1 cellular context compared by ENCODE assay signal in the genomic region with DNA sequence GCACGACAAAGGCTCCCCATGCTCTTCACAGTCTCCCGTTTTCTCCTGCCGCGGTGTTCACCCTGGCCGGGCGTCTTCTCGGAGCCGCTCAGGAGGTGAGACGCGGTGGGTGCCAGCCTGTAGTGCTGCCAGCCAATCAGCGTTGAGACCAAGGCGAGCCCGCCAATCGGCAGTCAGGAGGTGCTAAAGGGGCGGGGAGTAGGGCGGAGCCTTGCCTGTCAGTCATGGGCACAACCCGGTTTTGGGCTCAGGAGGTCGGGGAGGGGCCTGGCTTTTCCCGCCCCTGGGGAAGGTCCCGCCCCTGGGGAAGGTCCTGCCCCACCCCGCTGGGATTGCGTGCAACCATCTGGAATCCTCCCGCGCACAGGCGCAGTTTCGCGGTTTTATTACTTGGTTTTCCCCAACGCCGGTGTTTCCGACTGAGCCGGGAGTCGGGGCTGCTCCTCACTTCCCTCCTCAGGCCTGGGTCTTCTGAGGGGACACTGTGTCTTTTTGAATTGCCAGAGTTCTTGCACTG.
TF ChIP-seq lines count a peak whose summit lies in the region.

Gene PRDM7, minus strand, starts transcription at position 92 of the 517 bp plus-strand sequence. CDS start 1,421 bp downstream, outside the sequence.

TF ChIP-seq in K562, 482 proteins besides CTCF, POLR2A, EP300 and RAD21 (continued from another document):
- TF ChIP-seq IRF1 (CRISPR knock-in tag; IDR thresholded peaks at IDR 0.05; ENCODE audit: borderline replicate concordance) (no peak), STAT5B (CRISPR knock-in tag; IDR thresholded peaks at IDR 0.05) (no peak), ETV5 (CRISPR knock-in tag; IDR thresholded peaks at IDR 0.05; ENCODE audit: low read depth) (no peak), PML (IDR thresholded peaks at IDR 0.05; ENCODE audit: low read length) (no peak), ZEB2 (IDR thresholded peaks at IDR 0.05) (no peak), MAFG (tag; conservative IDR thresholded peaks at IDR 0.05) (no peak), TRIM24 (IDR thresholded peaks at IDR 0.05) (peak; percentile 23 to 46; a peak in 1 of 4 replicates), TAF1 (IDR thresholded peaks at IDR 0.05; ENCODE audit: control insufficient read depth, extremely low read depth, insufficient read depth, low read length, severe bottlenecking) (peak; percentile 49), HLTF (IDR thresholded peaks at IDR 0.05) (no peak), SMC3 (conservative IDR thresholded peaks at IDR 0.05; ENCODE audit: insufficient read depth, low read depth, low read length) (no peak)
